Comparison of ENCODE assay signal across 14 cellular contexts in the genomic region with DNA sequence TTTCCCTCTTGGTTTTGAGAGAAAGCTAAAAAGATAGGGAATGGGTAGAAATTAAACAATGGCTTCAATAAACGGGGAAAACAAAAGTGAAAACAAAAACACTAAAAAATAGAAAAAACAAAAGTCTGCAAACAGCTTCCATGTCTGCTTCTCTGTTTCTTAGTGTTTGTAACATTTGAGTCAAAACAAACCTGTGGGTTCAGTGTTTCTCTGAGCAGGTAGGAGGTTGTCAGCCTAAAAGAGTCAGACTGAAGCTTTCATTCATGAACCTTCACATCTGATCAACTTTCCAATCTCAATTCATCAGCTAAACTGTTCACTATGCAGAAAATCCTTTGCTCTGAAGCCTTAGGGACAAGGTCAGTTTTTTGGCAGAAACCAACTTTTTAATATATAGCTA.
"Had no signal": no experiment of that assay in that cellular context is flagged by ENCODE, and none has a peak within 500 bp of the region (broad histone marks: within the 10 kb centered on the region; RNA-seq: fewer than 3 reads in every experiment).

No MANE protein-coding gene starts in this region.

- H3K9me3 Mint-ChIP-seq: nephron progenitor cell had no signal

- ATAC-seq: activated CD4-positive, alpha-beta T cell treated with anti-CD3 and anti-CD28 coated beads for 36 hours; heart right ventricle; left lung had no signal

- H3K4me3 ChIP-seq: heart right ventricle, left lung had no signal

- H3K4me3 Mint-ChIP-seq: activated CD4-positive, alpha-beta T cell treated with anti-CD3 and anti-CD28 coated beads for 36 hours; activated naive CD8-positive, alpha-beta T cell; nephron progenitor cell had no signal

- H3K36me3 ChIP-seq: heart right ventricle, left lung had no signal

- H3K4me1 Mint-ChIP-seq: activated CD4-positive, alpha-beta T cell treated with anti-CD3 and anti-CD28 coated beads for 36 hours; nephron progenitor cell had no signal

- H3K27ac ChIP-seq: heart right ventricle, left lung had no signal

- H3K9me3 ChIP-seq: heart right ventricle, left lung had no signal

- DNase-seq: activated CD4-positive, alpha-beta T cell treated with anti-CD3 and anti-CD28 coated beads for 36 hours; activated CD4-positive, alpha-beta T cell treated with anti-CD3 and anti-CD28 coated beads, Interleukin-2, amount 50 U/mL, for 48 hours; cerebellar nuclear complex; cortex of kidney; heart right ventricle; left lung; nephron progenitor cell; nucleus accumbens; stimulated activated CD8-positive, alpha-beta memory T cell treated with anti-CD3 and anti-CD28 coated beads, Interleukin-4, amount 100 ng/mL, for 48 hours; stimulated activated naive CD4-positive, alpha-beta T cell had no signal

- H3K27me3 Mint-ChIP-seq: activated CD4-positive, alpha-beta T cell treated with anti-CD3 and anti-CD28 coated beads for 36 hours; activated naive CD8-positive, alpha-beta T cell had no signal

- H3K36me3 Mint-ChIP-seq: activated naive CD8-positive, alpha-beta T cell had no signal

- FAIRE-seq: bronchial epithelial cell, frontal cortex, TTC549 had no signal

- H3K27ac Mint-ChIP-seq: activated CD4-positive, alpha-beta T cell treated with anti-CD3 and anti-CD28 coated beads for 36 hours; activated naive CD8-positive, alpha-beta T cell; nephron progenitor cell had no signal

- H3K27me3 ChIP-seq: heart right ventricle, left lung had no signal

- H3K4me1 ChIP-seq: heart right ventricle, left lung had no signal
